In the genomic region with DNA sequence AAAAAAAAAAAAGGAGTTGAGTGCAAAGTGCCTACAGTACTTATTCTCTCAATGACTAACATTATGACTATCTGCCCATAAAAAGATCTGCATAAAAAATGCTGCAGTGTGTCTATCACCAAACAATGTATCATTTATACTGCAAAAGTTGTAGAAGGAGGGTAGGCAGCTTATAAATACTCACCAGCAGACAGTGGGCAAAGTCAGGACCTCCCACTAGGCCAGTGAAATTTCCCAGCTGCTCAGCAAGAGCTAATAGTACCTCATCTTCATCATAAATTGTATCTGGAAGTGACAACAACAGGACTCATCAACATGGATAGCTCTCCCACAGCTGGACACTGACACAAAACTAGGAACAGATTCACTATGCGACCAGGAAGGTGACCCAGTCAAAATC, we compare ENCODE assay signal across 1 cellular context.
TF ChIP-seq lines count a peak whose summit lies in the region.

No MANE protein-coding gene starts in this region.

TF ChIP-seq in HepG2, 621 proteins besides CTCF, POLR2A, EP300 and RAD21 (continued from another document):
- TF ChIP-seq, protein P1, sequence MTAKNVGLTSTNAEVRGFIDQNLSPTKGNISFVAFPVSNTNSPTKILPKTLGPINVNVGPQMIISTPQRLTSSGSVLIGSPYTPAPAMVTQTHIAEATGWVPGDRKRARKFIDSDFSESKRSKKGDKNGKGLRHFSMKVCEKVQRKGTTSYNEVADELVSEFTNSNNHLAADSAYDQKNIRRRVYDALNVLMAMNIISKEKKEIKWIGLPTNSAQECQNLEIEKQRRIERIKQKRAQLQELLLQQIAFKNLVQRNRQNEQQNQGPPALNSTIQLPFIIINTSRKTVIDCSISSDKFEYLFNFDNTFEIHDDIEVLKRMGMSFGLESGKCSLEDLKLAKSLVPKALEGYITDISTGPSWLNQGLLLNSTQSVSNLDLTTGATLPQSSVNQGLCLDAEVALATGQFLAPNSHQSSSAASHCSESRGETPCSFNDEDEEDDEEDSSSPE (CRISPR knock-in tag; IDR thresholded peaks at IDR 0.05): no peak
- TF ChIP-seq NR2F2 (IDR thresholded peaks at IDR 0.05; ENCODE audit: borderline replicate concordance, low read depth) (no peak), TBX3 (IDR thresholded peaks at IDR 0.05; ENCODE audit: borderline replicate concordance) (no peak), PTBP1 (IDR thresholded peaks at IDR 0.05; ENCODE audit: low read depth, low read length, poor library complexity, severe bottlenecking) (no peak), PHF8 (CRISPR knock-in tag; IDR thresholded peaks at IDR 0.05) (no peak), ZNF136 (CRISPR knock-in tag; IDR thresholded peaks at IDR 0.05; ENCODE audit: low read depth) (no peak), ESRRA (CRISPR knock-in tag; IDR thresholded peaks at IDR 0.05; ENCODE audit: low read depth) (no peak), TARDBP (CRISPR knock-in tag; IDR thresholded peaks at IDR 0.05) (no peak), IKZF4 (CRISPR knock-in tag; IDR thresholded peaks at IDR 0.05; ENCODE audit: borderline replicate concordance, low read depth, not compliant biosample characterization) (no peak), ZNF781 (CRISPR knock-in tag; IDR thresholded peaks at IDR 0.05; ENCODE audit: borderline replicate concordance, not compliant biosample characterization) (no peak)
